In genomic region chr22:30317778-30318177, GRCh38 we compare ENCODE assay signal across 1 cellular context.
TF ChIP-seq lines count a peak whose summit lies in the region.

No MANE protein-coding gene starts in this region.

TF ChIP-seq in SK-N-SH, 30 proteins besides CTCF, POLR2A, EP300 and RAD21:
- TF ChIP-seq POLR2AphosphoS5 (IDR thresholded peaks at IDR 0.05; ENCODE audit: low read depth, low read length) (no peak), CHD2 (IDR thresholded peaks at IDR 0.05; ENCODE audit: low read length, partially characterized antibody) (no peak), SMC3 (IDR thresholded peaks at IDR 0.05; ENCODE audit: low read depth, low read length) (no peak), IRF3 (IDR thresholded peaks at IDR 0.05; ENCODE audit: low read depth, low read length) (no peak), SIN3A (IDR thresholded peaks at IDR 0.05; ENCODE audit: borderline replicate concordance, low read depth, low read length) (no peak), MAX (IDR thresholded peaks at IDR 0.05; ENCODE audit: low read depth) (no peak), FOXM1 (IDR thresholded peaks at IDR 0.05; ENCODE audit: low read depth) (no peak), GABPA (IDR thresholded peaks at IDR 0.05; ENCODE audit: low read depth) (no peak), MXI1 (IDR thresholded peaks at IDR 0.05; ENCODE audit: low read depth, low read length) (no peak), RXRA (IDR thresholded peaks at IDR 0.05; ENCODE audit: borderline replicate concordance, low read depth) (no peak)
- TF ChIP-seq, protein P1, sequence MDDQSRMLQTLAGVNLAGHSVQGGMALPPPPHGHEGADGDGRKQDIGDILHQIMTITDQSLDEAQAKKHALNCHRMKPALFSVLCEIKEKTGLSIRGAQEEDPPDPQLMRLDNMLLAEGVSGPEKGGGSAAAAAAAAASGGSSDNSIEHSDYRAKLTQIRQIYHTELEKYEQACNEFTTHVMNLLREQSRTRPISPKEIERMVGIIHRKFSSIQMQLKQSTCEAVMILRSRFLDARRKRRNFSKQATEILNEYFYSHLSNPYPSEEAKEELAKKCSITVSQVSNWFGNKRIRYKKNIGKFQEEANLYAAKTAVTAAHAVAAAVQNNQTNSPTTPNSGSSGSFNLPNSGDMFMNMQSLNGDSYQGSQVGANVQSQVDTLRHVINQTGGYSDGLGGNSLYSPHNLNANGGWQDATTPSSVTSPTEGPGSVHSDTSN (IDR thresholded peaks at IDR 0.05), result no peak
- TF ChIP-seq, protein P2, sequence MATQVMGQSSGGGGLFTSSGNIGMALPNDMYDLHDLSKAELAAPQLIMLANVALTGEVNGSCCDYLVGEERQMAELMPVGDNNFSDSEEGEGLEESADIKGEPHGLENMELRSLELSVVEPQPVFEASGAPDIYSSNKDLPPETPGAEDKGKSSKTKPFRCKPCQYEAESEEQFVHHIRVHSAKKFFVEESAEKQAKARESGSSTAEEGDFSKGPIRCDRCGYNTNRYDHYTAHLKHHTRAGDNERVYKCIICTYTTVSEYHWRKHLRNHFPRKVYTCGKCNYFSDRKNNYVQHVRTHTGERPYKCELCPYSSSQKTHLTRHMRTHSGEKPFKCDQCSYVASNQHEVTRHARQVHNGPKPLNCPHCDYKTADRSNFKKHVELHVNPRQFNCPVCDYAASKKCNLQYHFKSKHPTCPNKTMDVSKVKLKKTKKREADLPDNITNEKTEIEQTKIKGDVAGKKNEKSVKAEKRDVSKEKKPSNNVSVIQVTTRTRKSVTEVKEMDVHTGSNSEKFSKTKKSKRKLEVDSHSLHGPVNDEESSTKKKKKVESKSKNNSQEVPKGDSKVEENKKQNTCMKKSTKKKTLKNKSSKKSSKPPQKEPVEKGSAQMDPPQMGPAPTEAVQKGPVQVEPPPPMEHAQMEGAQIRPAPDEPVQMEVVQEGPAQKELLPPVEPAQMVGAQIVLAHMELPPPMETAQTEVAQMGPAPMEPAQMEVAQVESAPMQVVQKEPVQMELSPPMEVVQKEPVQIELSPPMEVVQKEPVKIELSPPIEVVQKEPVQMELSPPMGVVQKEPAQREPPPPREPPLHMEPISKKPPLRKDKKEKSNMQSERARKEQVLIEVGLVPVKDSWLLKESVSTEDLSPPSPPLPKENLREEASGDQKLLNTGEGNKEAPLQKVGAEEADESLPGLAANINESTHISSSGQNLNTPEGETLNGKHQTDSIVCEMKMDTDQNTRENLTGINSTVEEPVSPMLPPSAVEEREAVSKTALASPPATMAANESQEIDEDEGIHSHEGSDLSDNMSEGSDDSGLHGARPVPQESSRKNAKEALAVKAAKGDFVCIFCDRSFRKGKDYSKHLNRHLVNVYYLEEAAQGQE (IDR thresholded peaks at IDR 0.05; ENCODE audit: low read depth, low read length), result no peak
- TF ChIP-seq, protein P3, sequence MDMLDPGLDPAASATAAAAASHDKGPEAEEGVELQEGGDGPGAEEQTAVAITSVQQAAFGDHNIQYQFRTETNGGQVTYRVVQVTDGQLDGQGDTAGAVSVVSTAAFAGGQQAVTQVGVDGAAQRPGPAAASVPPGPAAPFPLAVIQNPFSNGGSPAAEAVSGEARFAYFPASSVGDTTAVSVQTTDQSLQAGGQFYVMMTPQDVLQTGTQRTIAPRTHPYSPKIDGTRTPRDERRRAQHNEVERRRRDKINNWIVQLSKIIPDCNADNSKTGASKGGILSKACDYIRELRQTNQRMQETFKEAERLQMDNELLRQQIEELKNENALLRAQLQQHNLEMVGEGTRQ (IDR thresholded peaks at IDR 0.05; ENCODE audit: borderline replicate concordance, low read depth, low read length), result no peak
